Comparison of ENCODE assay signal across 9 cellular contexts in genomic region chr1:206738370-206739366, GRCh38. TPM values are rescaled to one million over a fixed set of nuclear protein-coding genes. Genes with fewer than 3 reads are reported as not detected.
DNase-seq lines count a peak whose midpoint lies in the region; ATAC-seq and TF ChIP-seq lines count a peak whose summit lies in the region.
"Had no signal": no experiment of that assay in that cellular context is flagged by ENCODE, and none has a peak within 500 bp of the region (broad histone marks: within the 10 kb centered on the region; RNA-seq: fewer than 3 reads in every experiment).

No MANE protein-coding gene starts in this region.

- no peaks in the 10 kb centered on the region for H3K9me2 ChIP-seq in HCT116 (ENCODE audit: insufficient read depth)

- intact Hi-C loops in HCT116 (cut with micrococcal nuclease), result no loop called here
- intact Hi-C loops in esophagus muscularis mucosa (cut with DNase I), result loop anchor here (10.0 kb wide), 1 partner anchor 336 kb away; no protein-coding TSS in a partner anchor

- WGBS in esophagus muscularis mucosa, result 67% methylated on average over 3 of the region's 3 CpGs

- no TSS peak for BruUV-seq in HCT116 (replicated peaks; lab: Mats Ljungman, UMichigan)

- no peaks in the 10 kb centered on the region for H4K20me1 ChIP-seq in HCT116 (ENCODE audit: insufficient read depth)

- peak; percentile 70 for TF ChIP-seq RAD21 in HCT116 (IDR thresholded peaks at IDR 0.05; ENCODE audit: low read depth)

- no peaks in the 10 kb centered on the region for H3K79me2 ChIP-seq in HCT116 (ENCODE audit: insufficient read depth, low read length)

- no peak overlapping the region for H3K9ac ChIP-seq in HCT116 (ENCODE audit: low read length)

- CTCF ChIA-PET in HCT116 (lab: Charles Lee), result interaction anchor here (0.9 to 1.9 kb wide), 7 partner anchors 27 to 243 kb away, joined by 3 to 12 read pairs (median 5); no protein-coding TSS in a partner anchor

- H3K4me1 ChIP-seq in HCT116 (ENCODE audit: control insufficient read depth in 1 of 2, insufficient read depth in 2 of 2, low read length in 2 of 2) (no peaks in the 10 kb centered on the region), foreskin keratinocyte (no peaks in the 10 kb centered on the region), esophagus muscularis mucosa (peaks cover 19 to 41% (median 33%) of the 10 kb centered on the region in 4 donors)

- TF ChIP-seq CTCF in HCT116 (IDR thresholded peaks at IDR 0.05 in 2 of 3, conservative IDR thresholded peaks at IDR 0.05 in 1 of 3; ENCODE audit: borderline replicate concordance in 1 of 3, insufficient read depth in 1 of 3, low read depth in 2 of 3, low read length in 2 of 3), result peak; percentile 50 to 68 (median 58); a peak in 4 of 6 replicates
- TF ChIP-seq CTCF in foreskin keratinocyte (conservative IDR thresholded peaks at IDR 0.05), result peak; percentile 71
- TF ChIP-seq CTCF in esophagus muscularis mucosa (IDR thresholded peaks at IDR 0.05), result peak in 1 of 3 experiments; percentile 24

- H2AFZ ChIP-seq in HCT116 (ENCODE audit: low read depth, low read length, poor library complexity, severe bottlenecking), result no peak overlapping the region

- H3K4me3 ChIP-seq in HCT116 (replicated peaks in 1 of 2; ENCODE audit: low read depth in 1 of 2, low read length in 2 of 2) (no peak overlapping the region), esophagus muscularis mucosa (no peak overlapping the region)
- H3K4me3 ChIP-seq: psoas muscle had no signal

- POLR2A ChIA-PET in HCT116 (lab: Charles Lee), result no interaction called here

- H3K27ac ChIP-seq in HCT116 (ENCODE audit: low read depth, low read length), result no peak overlapping the region
- no peak overlapping the region for H3K27ac ChIP-seq in foreskin keratinocyte
- no peak overlapping the region for H3K27ac ChIP-seq in esophagus muscularis mucosa (replicated peaks in 1 of 4)
- H3K27ac ChIP-seq: psoas muscle had no signal

- no peak for TF ChIP-seq EP300 in esophagus muscularis mucosa (IDR thresholded peaks at IDR 0.05)

- TF ChIP-seq POLR2A in HCT116 (IDR thresholded peaks at IDR 0.05; ENCODE audit: borderline replicate concordance, extremely low read depth, insufficient read depth, insufficient read length) (no peak), esophagus muscularis mucosa (IDR thresholded peaks at IDR 0.05; ENCODE audit: low read depth) (no peak)

- ATAC-seq in HCT116 (peak; percentile 77), foreskin keratinocyte (peak; percentile 31), GM18861 (IDR thresholded peaks at IDR 0.05; ENCODE audit: unreplicated experiment) (no peak)

- no peak overlapping the region for H3K4me2 ChIP-seq in HCT116 (ENCODE audit: low read length)

- RAD21 ChIA-PET in HCT116 (lab: Charles Lee; ENCODE audit: low non-redundant PET in 1 of 2, low total read pairs in 2 of 2, uncharacterized antibody in 2 of 2, unreplicated experiment in 2 of 2), result no interaction called here

- DNase-seq in SIG-M5 treated with dmso at 0.1 percent for 504 hours (lab: John Stamatoyannopoulos, UW; ENCODE audit: unreplicated experiment) (peak; percentile 32), SIG-M5 (lab: John Stamatoyannopoulos, UW) (no peak), HCT116 (ENCODE audit: low read depth, low spot score) (peak; percentile 16), RPMI8226 (peak; percentile 61), foreskin keratinocyte (peak; percentile 27 to 45), esophagus muscularis mucosa (ENCODE audit: extremely low spot score) (no peak)
- DNase-seq in stimulated activated naive CD4-positive, alpha-beta T cell (lab: John Stamatoyannopoulos, UW), result no peak
- DNase-seq: psoas muscle had no signal

- H3K36me3 ChIP-seq in HCT116 (ENCODE audit: control insufficient read depth in 1 of 2, insufficient read depth in 2 of 2, low read length in 2 of 2) (no peaks in the 10 kb centered on the region; a peak in 1 of 4 replicates), esophagus muscularis mucosa (peaks cover 8 to 24% (median 20%) of the 10 kb centered on the region in 4 donors)

- H3K27me3 ChIP-seq in HCT116 (ENCODE audit: insufficient read depth, low read length), result no peaks in the 10 kb centered on the region
- no peaks in the 10 kb centered on the region for H3K27me3 ChIP-seq in foreskin keratinocyte
- no peaks in the 10 kb centered on the region for H3K27me3 ChIP-seq in esophagus muscularis mucosa

- H3K9me3 ChIP-seq in HCT116 (ENCODE audit: control insufficient read depth in 1 of 2, insufficient read depth in 1 of 2, low read depth in 1 of 2, low read length in 2 of 2), result no peaks in the 10 kb centered on the region
- no peaks in the 10 kb centered on the region for H3K9me3 ChIP-seq in esophagus muscularis mucosa
- H3K9me3 ChIP-seq: psoas muscle had no signal

TF ChIP-seq in HCT116, 20 proteins besides CTCF, POLR2A, EP300 and RAD21:
- TF ChIP-seq CBX3 (IDR thresholded peaks at IDR 0.05; ENCODE audit: low read depth), result no peak
- TF ChIP-seq SIN3A (IDR thresholded peaks at IDR 0.05; ENCODE audit: low read depth), result no peak
- TF ChIP-seq, protein P1, sequence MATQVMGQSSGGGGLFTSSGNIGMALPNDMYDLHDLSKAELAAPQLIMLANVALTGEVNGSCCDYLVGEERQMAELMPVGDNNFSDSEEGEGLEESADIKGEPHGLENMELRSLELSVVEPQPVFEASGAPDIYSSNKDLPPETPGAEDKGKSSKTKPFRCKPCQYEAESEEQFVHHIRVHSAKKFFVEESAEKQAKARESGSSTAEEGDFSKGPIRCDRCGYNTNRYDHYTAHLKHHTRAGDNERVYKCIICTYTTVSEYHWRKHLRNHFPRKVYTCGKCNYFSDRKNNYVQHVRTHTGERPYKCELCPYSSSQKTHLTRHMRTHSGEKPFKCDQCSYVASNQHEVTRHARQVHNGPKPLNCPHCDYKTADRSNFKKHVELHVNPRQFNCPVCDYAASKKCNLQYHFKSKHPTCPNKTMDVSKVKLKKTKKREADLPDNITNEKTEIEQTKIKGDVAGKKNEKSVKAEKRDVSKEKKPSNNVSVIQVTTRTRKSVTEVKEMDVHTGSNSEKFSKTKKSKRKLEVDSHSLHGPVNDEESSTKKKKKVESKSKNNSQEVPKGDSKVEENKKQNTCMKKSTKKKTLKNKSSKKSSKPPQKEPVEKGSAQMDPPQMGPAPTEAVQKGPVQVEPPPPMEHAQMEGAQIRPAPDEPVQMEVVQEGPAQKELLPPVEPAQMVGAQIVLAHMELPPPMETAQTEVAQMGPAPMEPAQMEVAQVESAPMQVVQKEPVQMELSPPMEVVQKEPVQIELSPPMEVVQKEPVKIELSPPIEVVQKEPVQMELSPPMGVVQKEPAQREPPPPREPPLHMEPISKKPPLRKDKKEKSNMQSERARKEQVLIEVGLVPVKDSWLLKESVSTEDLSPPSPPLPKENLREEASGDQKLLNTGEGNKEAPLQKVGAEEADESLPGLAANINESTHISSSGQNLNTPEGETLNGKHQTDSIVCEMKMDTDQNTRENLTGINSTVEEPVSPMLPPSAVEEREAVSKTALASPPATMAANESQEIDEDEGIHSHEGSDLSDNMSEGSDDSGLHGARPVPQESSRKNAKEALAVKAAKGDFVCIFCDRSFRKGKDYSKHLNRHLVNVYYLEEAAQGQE (IDR thresholded peaks at IDR 0.05; ENCODE audit: low read depth), result no peak
- TF ChIP-seq, protein P2, sequence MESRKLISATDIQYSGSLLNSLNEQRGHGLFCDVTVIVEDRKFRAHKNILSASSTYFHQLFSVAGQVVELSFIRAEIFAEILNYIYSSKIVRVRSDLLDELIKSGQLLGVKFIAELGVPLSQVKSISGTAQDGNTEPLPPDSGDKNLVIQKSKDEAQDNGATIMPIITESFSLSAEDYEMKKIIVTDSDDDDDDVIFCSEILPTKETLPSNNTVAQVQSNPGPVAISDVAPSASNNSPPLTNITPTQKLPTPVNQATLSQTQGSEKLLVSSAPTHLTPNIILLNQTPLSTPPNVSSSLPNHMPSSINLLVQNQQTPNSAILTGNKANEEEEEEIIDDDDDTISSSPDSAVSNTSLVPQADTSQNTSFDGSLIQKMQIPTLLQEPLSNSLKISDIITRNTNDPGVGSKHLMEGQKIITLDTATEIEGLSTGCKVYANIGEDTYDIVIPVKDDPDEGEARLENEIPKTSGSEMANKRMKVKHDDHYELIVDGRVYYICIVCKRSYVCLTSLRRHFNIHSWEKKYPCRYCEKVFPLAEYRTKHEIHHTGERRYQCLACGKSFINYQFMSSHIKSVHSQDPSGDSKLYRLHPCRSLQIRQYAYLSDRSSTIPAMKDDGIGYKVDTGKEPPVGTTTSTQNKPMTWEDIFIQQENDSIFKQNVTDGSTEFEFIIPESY (IDR thresholded peaks at IDR 0.05; ENCODE audit: extremely low read depth, insufficient replicate concordance, low read length), result no peak
- no peak for TF ChIP-seq SRF (IDR thresholded peaks at IDR 0.05; ENCODE audit: low read depth)
- no peak for TF ChIP-seq CEBPB (IDR thresholded peaks at IDR 0.05; ENCODE audit: low read depth)
- TF ChIP-seq EZH2 (IDR thresholded peaks at IDR 0.05), result no peak

RNA-seq across cellular contexts. Expression of gene IL19, which starts 31.9 kb away (rescaled TPM):
- total RNA-seq in HCT116 (2021; ENCODE audit: unreplicated experiment) (not detected), foreskin keratinocyte (not detected in 2 replicates), esophagus muscularis mucosa (not detected)
- not detected in 2 replicates for polyA plus RNA-seq in HCT116 (2012)
- polyA plus RNA-seq in foreskin keratinocyte, result not detected in 2 replicates
- total RNA-seq: psoas muscle had no signal
- polyA plus RNA-seq: psoas muscle had no signal

RNA-seq across cellular contexts. Expression of gene IL10, which starts 33.6 kb away (rescaled TPM):
- not detected for total RNA-seq in HCT116 (2021; ENCODE audit: unreplicated experiment)
- not detected in 2 replicates for polyA plus RNA-seq in HCT116 (2012)
- not detected in 2 replicates for total RNA-seq in foreskin keratinocyte
- polyA plus RNA-seq in foreskin keratinocyte, result not detected in 2 replicates
- total RNA-seq in esophagus muscularis mucosa, result 1 to 10 TPM in 3 of 4 donors, under 1 TPM in 1; 0.83 to 5.1 (median 3.5) TPM

RNA-seq across cellular contexts. Expression of gene MAPKAPK2, which starts 54.0 kb away (rescaled TPM):
- total RNA-seq in HCT116 (2021; ENCODE audit: unreplicated experiment), result 51.1 TPM
- polyA plus RNA-seq in HCT116 (2012), result 37.4 and 38.3 TPM in 2 replicates
- total RNA-seq in foreskin keratinocyte, result 63.7 and 64.0 TPM in 2 replicates
- polyA plus RNA-seq in foreskin keratinocyte, result 52.4 and 57.9 TPM in 2 replicates
- 10 to 100 TPM; 37.8 to 70.1 (median 61.7) TPM for total RNA-seq in esophagus muscularis mucosa

Comparison
In these comparisons a context has a peak if more than half of its experiments do, and no peak if none do; other contexts are left out.
1. DNase-seq: peak in SIG-M5 treated with dmso at 0.1 percent for 504 hours (single experiment), HCT116 (single experiment), RPMI8226 (single experiment) and foreskin keratinocyte (2 of 2); none in SIG-M5 (single experiment), esophagus muscularis mucosa (single experiment) and stimulated activated naive CD4-positive, alpha-beta T cell (0 of 6).